Comparison of ENCODE assay signal across 1 cellular context in genomic region chr17:50690887-50691549, GRCh38.
TF ChIP-seq lines count a peak whose summit lies in the region.

No MANE protein-coding gene starts in this region.

TF ChIP-seq in HepG2, 621 proteins besides CTCF, POLR2A, EP300 and RAD21:
- TF ChIP-seq ZC3H4 (CRISPR knock-in tag; IDR thresholded peaks at IDR 0.05; ENCODE audit: borderline replicate concordance) (0 out of 2 replicates have a peak, but pooled peaks have one; percentile 39), CSRNP1 (CRISPR knock-in tag; IDR thresholded peaks at IDR 0.05) (0 out of 2 replicates have a peak, but pooled peaks have one; percentile 4), PAXIP1 (CRISPR knock-in tag; conservative IDR thresholded peaks at IDR 0.05) (no peak), ZBTB43 (CRISPR knock-in tag; conservative IDR thresholded peaks at IDR 0.05) (no peak), ZSCAN5A (CRISPR knock-in tag; IDR thresholded peaks at IDR 0.05; ENCODE audit: borderline replicate concordance) (peak; percentile 53; the same call in 1 of the 2 replicates), ZFP82 (CRISPR knock-in tag; IDR thresholded peaks at IDR 0.05; ENCODE audit: borderline replicate concordance) (0 out of 2 replicates have a peak, but pooled peaks have one; percentile 3), RCOR2 (CRISPR knock-in tag; IDR thresholded peaks at IDR 0.05) (no peak), ZNF407 (CRISPR knock-in tag; IDR thresholded peaks at IDR 0.05; ENCODE audit: not compliant biosample characterization) (peak; percentile 19), SAP130 (CRISPR knock-in tag; IDR thresholded peaks at IDR 0.05; ENCODE audit: low read depth) (0 out of 2 replicates have a peak, but pooled peaks have one; percentile 3), ZNF687 (CRISPR knock-in tag; IDR thresholded peaks at IDR 0.05) (peak; percentile 5; the same call in 1 of the 2 replicates), HMGA1 (CRISPR knock-in tag; conservative IDR thresholded peaks at IDR 0.05) (no peak), ZNF430 (CRISPR knock-in tag; IDR thresholded peaks at IDR 0.05) (no peak), GZF1 (CRISPR knock-in tag; IDR thresholded peaks at IDR 0.05) (0 out of 2 replicates have a peak, but pooled peaks have one; percentile 50), ZNF263 (CRISPR knock-in tag; IDR thresholded peaks at IDR 0.05) (0 out of 2 replicates have a peak, but pooled peaks have one; percentile 13), ZNF354B (CRISPR knock-in tag; IDR thresholded peaks at IDR 0.05) (peak; percentile 55; the same call in 1 of the 2 replicates), PHF21A (CRISPR knock-in tag; IDR thresholded peaks at IDR 0.05) (0 out of 2 replicates have a peak, but pooled peaks have one; percentile 10)
TF ChIP-seq in HepG2: peak in this region for 11.
